1 cellular context compared by ENCODE assay signal in the genomic region with DNA sequence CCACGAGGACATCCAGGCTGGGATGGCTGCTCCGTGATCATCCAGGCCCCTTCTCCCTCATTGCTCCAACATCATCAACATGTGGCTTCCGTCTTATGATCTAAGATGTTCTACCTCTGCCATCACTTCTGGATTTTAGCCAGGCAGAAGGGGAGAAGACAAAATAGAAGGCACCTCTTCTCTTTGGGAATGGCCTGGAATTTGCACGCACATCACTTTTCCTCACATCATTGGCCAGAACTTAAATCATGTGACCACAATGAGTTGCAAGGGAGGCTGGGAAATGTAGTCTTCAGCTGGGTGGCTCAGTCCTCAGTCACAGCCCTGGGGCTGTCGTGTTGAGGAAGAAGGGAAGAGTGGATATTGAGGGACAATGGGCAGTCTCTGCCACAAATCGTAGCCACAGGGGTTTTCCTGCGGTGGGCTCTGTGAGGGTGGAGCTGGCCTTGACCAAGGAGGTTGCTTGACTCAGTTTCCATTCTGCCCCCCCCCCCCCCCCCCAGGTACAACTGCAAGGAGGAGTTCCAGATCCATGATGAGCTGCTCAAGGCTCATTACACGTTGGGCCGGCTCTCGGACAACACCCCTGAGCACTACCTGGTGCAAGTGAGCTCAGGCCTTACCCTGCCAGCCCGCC.
A peak's percentile ranks its signal among the peaks of the same experiment; 100 is the strongest.
TF ChIP-seq lines count a peak whose summit lies in the region.

No MANE protein-coding gene starts in this region.

TF ChIP-seq in K562, 482 proteins besides CTCF, POLR2A, EP300 and RAD21 (continued from another document and continues in another):
- TF ChIP-seq KLF1 (tag; IDR thresholded peaks at IDR 0.05) (peak; percentile 49; the same call in 1 of the 2 replicates), ZNF165 (CRISPR knock-in tag; IDR thresholded peaks at IDR 0.05; ENCODE audit: borderline replicate concordance) (no peak), ATF7 (IDR thresholded peaks at IDR 0.05) (0 out of 2 replicates have a peak, but pooled peaks have one; percentile 26), ZNF197 (CRISPR knock-in tag; IDR thresholded peaks at IDR 0.05; ENCODE audit: low read depth) (no peak), CREB1 (IDR thresholded peaks at IDR 0.05) (peak; percentile 59), CREB1 (CRISPR knock-in tag; IDR thresholded peaks at IDR 0.05) (no peak; the same call in 1 of the 2 replicates), SREBF1 (IDR thresholded peaks at IDR 0.05; ENCODE audit: borderline replicate concordance, low read depth, low read length) (peak; percentile 17; the same call in 1 of the 2 replicates), L3MBTL2 (IDR thresholded peaks at IDR 0.05) (0 out of 2 replicates have a peak, but pooled peaks have one; percentile 37), DIDO1 (tag; IDR thresholded peaks at IDR 0.05; ENCODE audit: low read depth) (peak; percentile 75; the same call in 1 of the 2 replicates), CXXC5 (CRISPR knock-in tag; IDR thresholded peaks at IDR 0.05) (peak; percentile 83), MTA2 (IDR thresholded peaks at IDR 0.05; ENCODE audit: low read depth) (no peak), JUN (IDR thresholded peaks at IDR 0.05; ENCODE audit: borderline replicate concordance, low read depth, low read length) (0 out of 2 replicates have a peak, but pooled peaks have one; percentile 10), JUN (CRISPR knock-in tag; IDR thresholded peaks at IDR 0.05; ENCODE audit: borderline replicate concordance) (no peak), C11orf30 (IDR thresholded peaks at IDR 0.05; ENCODE audit: low read depth) (peak; percentile 93), MAFG (tag; conservative IDR thresholded peaks at IDR 0.05) (peak; percentile 81), MAFF (IDR thresholded peaks at IDR 0.05; ENCODE audit: low read length) (peak; percentile 67), ZNF316 (IDR thresholded peaks at IDR 0.05) (peak; percentile 97), SLC30A9 (CRISPR knock-in tag; IDR thresholded peaks at IDR 0.05) (no peak), RAD51 (IDR thresholded peaks at IDR 0.05; ENCODE audit: borderline replicate concordance, low read depth) (peak; percentile 90), ZNF766 (CRISPR knock-in tag; conservative IDR thresholded peaks at IDR 0.05) (0 out of 2 replicates have a peak, but pooled peaks have one; percentile 19), TOE1 (IDR thresholded peaks at IDR 0.05; ENCODE audit: borderline replicate concordance) (peak; percentile 98), TOE1 (CRISPR knock-in tag; IDR thresholded peaks at IDR 0.05; ENCODE audit: borderline replicate concordance, low read depth) (no peak), DPF2 (IDR thresholded peaks at IDR 0.05) (no peak), MYC (IDR thresholded peaks at IDR 0.05; ENCODE audit: low read depth, low read length) (no peak), MYC (CRISPR knock-in tag; IDR thresholded peaks at IDR 0.05; ENCODE audit: borderline replicate concordance, low read depth) (no peak), SAFB2 (IDR thresholded peaks at IDR 0.05; ENCODE audit: borderline replicate concordance, low read depth, low read length, severe bottlenecking) (no peak), TEAD2 (tag; IDR thresholded peaks at IDR 0.05) (peak; percentile 83), ATF1 (CRISPR knock-in tag; IDR thresholded peaks at IDR 0.05) (no peak), ATF1 (tag; IDR thresholded peaks at IDR 0.05) (peak; percentile 80), ARID1B (IDR thresholded peaks at IDR 0.05) (no peak), CBFA2T2 (conservative IDR thresholded peaks at IDR 0.05) (peak; percentile 66), CBX3 (IDR thresholded peaks at IDR 0.05; ENCODE audit: borderline replicate concordance in 1 of 2, low read length in 2 of 2) (0 out of 3 replicates have a peak, but pooled peaks of 1 of the 2 experiments have one; percentile 56), EHMT2 (IDR thresholded peaks at IDR 0.05) (peak; percentile 81; the same call in 1 of the 2 replicates), SP1 (CRISPR knock-in tag; IDR thresholded peaks at IDR 0.05) (no peak), SIX5 (IDR thresholded peaks at IDR 0.05; ENCODE audit: borderline replicate concordance in 1 of 2, insufficient read depth in 1 of 2, low read depth in 1 of 2, low read length in 2 of 2) (peak; percentile 87 to 89), MTA1 (IDR thresholded peaks at IDR 0.05; ENCODE audit: borderline replicate concordance) (peak; percentile 84)
- TF ChIP-seq, protein P1, sequence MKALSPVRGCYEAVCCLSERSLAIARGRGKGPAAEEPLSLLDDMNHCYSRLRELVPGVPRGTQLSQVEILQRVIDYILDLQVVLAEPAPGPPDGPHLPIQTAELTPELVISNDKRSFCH (CRISPR knock-in tag; IDR thresholded peaks at IDR 0.05) = no peak
- TF ChIP-seq, protein P1 (tag; IDR thresholded peaks at IDR 0.05) = peak; percentile 49; the same call in 1 of the 2 replicates
- TF ChIP-seq, protein P2, sequence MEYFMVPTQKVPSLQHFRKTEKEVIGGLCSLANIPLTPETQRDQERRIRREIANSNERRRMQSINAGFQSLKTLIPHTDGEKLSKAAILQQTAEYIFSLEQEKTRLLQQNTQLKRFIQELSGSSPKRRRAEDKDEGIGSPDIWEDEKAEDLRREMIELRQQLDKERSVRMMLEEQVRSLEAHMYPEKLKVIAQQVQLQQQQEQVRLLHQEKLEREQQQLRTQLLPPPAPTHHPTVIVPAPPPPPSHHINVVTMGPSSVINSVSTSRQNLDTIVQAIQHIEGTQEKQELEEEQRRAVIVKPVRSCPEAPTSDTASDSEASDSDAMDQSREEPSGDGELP (CRISPR knock-in tag; IDR thresholded peaks at IDR 0.05; ENCODE audit: borderline replicate concordance) = peak; percentile 70
- TF ChIP-seq, protein P3, sequence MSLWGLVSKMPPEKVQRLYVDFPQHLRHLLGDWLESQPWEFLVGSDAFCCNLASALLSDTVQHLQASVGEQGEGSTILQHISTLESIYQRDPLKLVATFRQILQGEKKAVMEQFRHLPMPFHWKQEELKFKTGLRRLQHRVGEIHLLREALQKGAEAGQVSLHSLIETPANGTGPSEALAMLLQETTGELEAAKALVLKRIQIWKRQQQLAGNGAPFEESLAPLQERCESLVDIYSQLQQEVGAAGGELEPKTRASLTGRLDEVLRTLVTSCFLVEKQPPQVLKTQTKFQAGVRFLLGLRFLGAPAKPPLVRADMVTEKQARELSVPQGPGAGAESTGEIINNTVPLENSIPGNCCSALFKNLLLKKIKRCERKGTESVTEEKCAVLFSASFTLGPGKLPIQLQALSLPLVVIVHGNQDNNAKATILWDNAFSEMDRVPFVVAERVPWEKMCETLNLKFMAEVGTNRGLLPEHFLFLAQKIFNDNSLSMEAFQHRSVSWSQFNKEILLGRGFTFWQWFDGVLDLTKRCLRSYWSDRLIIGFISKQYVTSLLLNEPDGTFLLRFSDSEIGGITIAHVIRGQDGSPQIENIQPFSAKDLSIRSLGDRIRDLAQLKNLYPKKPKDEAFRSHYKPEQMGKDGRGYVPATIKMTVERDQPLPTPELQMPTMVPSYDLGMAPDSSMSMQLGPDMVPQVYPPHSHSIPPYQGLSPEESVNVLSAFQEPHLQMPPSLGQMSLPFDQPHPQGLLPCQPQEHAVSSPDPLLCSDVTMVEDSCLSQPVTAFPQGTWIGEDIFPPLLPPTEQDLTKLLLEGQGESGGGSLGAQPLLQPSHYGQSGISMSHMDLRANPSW (CRISPR knock-in tag; IDR thresholded peaks at IDR 0.05) = 0 out of 2 replicates have a peak, but pooled peaks have one; percentile 81
- TF ChIP-seq, protein P4, sequence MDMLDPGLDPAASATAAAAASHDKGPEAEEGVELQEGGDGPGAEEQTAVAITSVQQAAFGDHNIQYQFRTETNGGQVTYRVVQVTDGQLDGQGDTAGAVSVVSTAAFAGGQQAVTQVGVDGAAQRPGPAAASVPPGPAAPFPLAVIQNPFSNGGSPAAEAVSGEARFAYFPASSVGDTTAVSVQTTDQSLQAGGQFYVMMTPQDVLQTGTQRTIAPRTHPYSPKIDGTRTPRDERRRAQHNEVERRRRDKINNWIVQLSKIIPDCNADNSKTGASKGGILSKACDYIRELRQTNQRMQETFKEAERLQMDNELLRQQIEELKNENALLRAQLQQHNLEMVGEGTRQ (CRISPR knock-in tag; IDR thresholded peaks at IDR 0.05) = peak; percentile 95
- TF ChIP-seq, protein P5, sequence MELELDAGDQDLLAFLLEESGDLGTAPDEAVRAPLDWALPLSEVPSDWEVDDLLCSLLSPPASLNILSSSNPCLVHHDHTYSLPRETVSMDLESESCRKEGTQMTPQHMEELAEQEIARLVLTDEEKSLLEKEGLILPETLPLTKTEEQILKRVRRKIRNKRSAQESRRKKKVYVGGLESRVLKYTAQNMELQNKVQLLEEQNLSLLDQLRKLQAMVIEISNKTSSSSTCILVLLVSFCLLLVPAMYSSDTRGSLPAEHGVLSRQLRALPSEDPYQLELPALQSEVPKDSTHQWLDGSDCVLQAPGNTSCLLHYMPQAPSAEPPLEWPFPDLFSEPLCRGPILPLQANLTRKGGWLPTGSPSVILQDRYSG (tag; conservative IDR thresholded peaks at IDR 0.05; ENCODE audit: low read depth) = 0 out of 2 replicates have a peak, but pooled peaks have one; percentile 16
- TF ChIP-seq, protein P6, sequence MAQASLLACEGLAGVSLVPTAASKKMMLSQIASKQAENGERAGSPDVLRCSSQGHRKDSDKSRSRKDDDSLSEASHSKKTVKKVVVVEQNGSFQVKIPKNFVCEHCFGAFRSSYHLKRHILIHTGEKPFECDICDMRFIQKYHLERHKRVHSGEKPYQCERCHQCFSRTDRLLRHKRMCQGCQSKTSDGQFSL (CRISPR knock-in tag; IDR thresholded peaks at IDR 0.05) = peak; percentile 83
- TF ChIP-seq, protein P6 (tag; IDR thresholded peaks at IDR 0.05) = peak in 1 of 2 experiments; percentile 85; a peak in 2 of 4 replicates
- TF ChIP-seq, protein P7, sequence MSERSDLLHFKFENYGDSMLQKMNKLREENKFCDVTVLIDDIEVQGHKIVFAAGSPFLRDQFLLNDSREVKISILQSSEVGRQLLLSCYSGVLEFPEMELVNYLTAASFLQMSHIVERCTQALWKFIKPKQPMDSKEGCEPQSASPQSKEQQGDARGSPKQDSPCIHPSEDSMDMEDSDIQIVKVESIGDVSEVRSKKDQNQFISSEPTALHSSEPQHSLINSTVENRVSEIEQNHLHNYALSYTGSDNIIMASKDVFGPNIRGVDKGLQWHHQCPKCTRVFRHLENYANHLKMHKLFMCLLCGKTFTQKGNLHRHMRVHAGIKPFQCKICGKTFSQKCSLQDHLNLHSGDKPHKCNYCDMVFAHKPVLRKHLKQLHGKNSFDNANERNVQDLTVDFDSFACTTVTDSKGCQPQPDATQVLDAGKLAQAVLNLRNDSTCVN (CRISPR knock-in tag; IDR thresholded peaks at IDR 0.05) = no peak
- TF ChIP-seq, protein P8, sequence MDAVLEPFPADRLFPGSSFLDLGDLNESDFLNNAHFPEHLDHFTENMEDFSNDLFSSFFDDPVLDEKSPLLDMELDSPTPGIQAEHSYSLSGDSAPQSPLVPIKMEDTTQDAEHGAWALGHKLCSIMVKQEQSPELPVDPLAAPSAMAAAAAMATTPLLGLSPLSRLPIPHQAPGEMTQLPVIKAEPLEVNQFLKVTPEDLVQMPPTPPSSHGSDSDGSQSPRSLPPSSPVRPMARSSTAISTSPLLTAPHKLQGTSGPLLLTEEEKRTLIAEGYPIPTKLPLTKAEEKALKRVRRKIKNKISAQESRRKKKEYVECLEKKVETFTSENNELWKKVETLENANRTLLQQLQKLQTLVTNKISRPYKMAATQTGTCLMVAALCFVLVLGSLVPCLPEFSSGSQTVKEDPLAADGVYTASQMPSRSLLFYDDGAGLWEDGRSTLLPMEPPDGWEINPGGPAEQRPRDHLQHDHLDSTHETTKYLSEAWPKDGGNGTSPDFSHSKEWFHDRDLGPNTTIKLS (IDR thresholded peaks at IDR 0.05; ENCODE audit: borderline replicate concordance, low read depth) = 0 out of 2 replicates have a peak, but pooled peaks have one; percentile 54
- TF ChIP-seq, protein P9, sequence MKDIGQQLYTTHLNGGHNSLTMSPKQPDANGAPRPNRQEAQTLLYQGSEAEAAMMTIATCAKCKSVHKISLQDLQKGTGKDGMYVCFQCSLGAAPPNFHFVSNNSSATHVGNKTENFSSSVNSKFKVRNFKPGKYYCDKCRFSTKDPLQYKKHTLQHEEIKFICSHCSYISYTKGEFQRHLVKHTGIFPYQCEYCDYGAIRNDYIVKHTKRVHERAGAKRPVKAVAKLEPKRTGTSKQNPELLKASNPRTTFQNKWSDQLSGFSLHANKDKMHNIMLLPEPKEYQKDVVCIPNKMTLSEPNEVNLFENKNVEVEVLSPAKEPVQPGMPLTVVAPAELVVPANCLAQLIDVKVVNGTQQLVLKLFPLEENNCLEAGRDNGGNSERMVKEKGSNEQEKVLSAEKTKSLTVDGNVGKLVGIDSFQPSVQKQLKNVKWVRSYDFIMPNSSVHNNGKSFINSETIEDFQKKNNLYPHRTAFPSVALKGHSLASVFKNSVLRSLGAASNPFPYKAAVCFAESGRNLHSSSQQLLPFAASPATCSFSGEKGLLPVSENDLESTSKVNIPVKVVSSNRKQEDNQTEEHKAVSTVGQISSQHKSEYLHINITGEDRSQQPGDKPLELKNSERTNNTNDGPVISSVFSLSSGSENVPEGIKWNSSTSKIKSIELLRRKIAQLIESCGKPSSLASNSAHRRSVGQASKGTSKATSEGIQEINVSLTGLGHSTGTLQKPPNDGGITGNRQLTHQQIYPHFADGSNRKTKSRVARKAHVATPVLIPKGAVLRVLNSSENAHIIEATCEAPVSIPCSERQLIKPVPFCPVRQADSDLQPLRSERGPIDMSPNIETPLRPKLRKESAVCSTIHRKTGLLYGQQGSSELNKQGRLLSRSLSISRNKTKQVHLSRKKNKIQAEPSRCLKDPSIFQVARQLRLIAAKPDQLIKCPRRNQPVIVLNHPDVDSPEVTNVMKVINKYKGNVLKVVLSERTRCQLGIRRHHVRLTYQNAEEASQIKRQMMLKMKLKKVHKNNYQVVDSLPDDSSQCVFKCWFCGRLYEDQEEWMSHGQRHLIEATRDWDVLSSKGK (CRISPR knock-in tag; IDR thresholded peaks at IDR 0.05) = no peak
- TF ChIP-seq, protein P10, sequence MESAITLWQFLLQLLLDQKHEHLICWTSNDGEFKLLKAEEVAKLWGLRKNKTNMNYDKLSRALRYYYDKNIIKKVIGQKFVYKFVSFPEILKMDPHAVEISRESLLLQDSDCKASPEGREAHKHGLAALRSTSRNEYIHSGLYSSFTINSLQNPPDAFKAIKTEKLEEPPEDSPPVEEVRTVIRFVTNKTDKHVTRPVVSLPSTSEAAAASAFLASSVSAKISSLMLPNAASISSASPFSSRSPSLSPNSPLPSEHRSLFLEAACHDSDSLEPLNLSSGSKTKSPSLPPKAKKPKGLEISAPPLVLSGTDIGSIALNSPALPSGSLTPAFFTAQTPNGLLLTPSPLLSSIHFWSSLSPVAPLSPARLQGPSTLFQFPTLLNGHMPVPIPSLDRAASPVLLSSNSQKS (CRISPR knock-in tag; IDR thresholded peaks at IDR 0.05) = no peak
- TF ChIP-seq, protein P11, sequence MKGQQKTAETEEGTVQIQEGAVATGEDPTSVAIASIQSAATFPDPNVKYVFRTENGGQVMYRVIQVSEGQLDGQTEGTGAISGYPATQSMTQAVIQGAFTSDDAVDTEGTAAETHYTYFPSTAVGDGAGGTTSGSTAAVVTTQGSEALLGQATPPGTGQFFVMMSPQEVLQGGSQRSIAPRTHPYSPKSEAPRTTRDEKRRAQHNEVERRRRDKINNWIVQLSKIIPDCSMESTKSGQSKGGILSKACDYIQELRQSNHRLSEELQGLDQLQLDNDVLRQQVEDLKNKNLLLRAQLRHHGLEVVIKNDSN (CRISPR knock-in tag; IDR thresholded peaks at IDR 0.05) = peak; percentile 97
